32 cellular contexts compared by ENCODE assay signal in the genomic region with DNA sequence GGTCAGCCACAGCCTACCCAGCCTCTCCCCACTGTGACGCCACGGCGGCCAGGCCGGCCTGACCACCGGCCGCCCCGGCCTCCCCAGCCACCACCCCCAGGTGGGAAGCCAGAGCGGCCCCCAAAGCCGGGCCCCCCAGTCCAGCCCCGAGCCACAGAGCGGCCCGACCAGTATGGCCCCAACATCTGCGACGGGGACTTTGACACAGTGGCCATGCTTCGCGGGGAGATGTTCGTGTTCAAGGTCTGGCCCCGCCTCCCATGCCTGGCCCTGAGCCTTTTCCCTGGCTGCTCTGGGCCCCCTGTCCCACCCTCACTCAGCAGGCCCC.
"Had no signal": no experiment of that assay in that cellular context is flagged by ENCODE, and none has a peak within 500 bp of the region (broad histone marks: within the 10 kb centered on the region; RNA-seq: fewer than 3 reads in every experiment).

No MANE protein-coding gene starts in this region.

- H3K27me3 Mint-ChIP-seq: activated CD4-positive, alpha-beta T cell treated with anti-CD3 and anti-CD28 coated beads, Interleukin-2, amount 10 ng/mL, durations not matched to agents 24 days and 14 days; activated CD8-positive, alpha-beta T cell treated with anti-CD3 and anti-CD28 coated beads for 36 hours; activated naive CD8-positive, alpha-beta T cell treated with anti-CD3 and anti-CD28 coated beads, Interleukin-2, amount 10 ng/mL, durations not matched to agents 7 days and 5 days; activated T-helper 17 cell treated with anti-CD3 and anti-CD28 coated beads, Interleukin-2, amount 50 U/mL, for 72 hours had no signal

- H3K4me3 ChIP-seq: ascending aorta, Peyer's patch had no signal

- H3K27ac Mint-ChIP-seq: activated CD4-positive, alpha-beta T cell treated with anti-CD3 and anti-CD28 coated beads, Interleukin-2, amount 10 ng/mL, durations not matched to agents 24 days and 14 days; activated CD8-positive, alpha-beta T cell treated with anti-CD3 and anti-CD28 coated beads for 36 hours; activated naive CD8-positive, alpha-beta T cell treated with anti-CD3 and anti-CD28 coated beads, Interleukin-2, amount 10 ng/mL, durations not matched to agents 7 days and 5 days; activated T-cell treated with anti-CD3 and anti-CD28 coated beads, Interleukin-2, amount 50 U/mL, for 72 hours; activated T-helper 17 cell treated with anti-CD3 and anti-CD28 coated beads, Interleukin-2, amount 50 U/mL, for 72 hours; T-helper 1 cell treated with Interleukin-12 subunit alpha and Interleukin-12 subunit beta and Interleukin-4 antibody, amounts not matched to agents 30 μg/mL and 1 μg/mL, for 36 hours; T-helper 2 cell treated with Interferon-gamma antibody and Interleukin-4, amounts not matched to agents 5 μg/mL and 100 μg/mL, for 36 hours had no signal

- H3K9ac ChIP-seq: KMS-11 had no signal

- H3K4me1 Mint-ChIP-seq: activated CD4-positive, alpha-beta T cell treated with anti-CD3 and anti-CD28 coated beads, Interleukin-2, amount 10 ng/mL, durations not matched to agents 24 days and 14 days; activated naive CD8-positive, alpha-beta T cell treated with anti-CD3 and anti-CD28 coated beads, Interleukin-2, amount 10 ng/mL, durations not matched to agents 7 days and 5 days; activated T-helper 17 cell treated with anti-CD3 and anti-CD28 coated beads, Interleukin-2, amount 50 U/mL, for 72 hours had no signal

- H3K9me3 ChIP-seq: ascending aorta, Peyer's patch had no signal

- ATAC-seq: activated CD8-positive, alpha-beta T cell treated with anti-CD3 and anti-CD28 coated beads for 36 hours; activated T-cell treated with anti-CD3 and anti-CD28 coated beads, Interleukin-2, amount 50 U/mL, for 72 hours; activated T-helper 17 cell treated with anti-CD3 and anti-CD28 coated beads, Interleukin-2, amount 50 U/mL, for 72 hours; PC-3; Right ventricle myocardium inferior had no signal

- H3K4me3 Mint-ChIP-seq: activated CD4-positive, alpha-beta T cell treated with anti-CD3 and anti-CD28 coated beads, Interleukin-2, amount 10 ng/mL, durations not matched to agents 24 days and 14 days; activated CD8-positive, alpha-beta T cell treated with anti-CD3 and anti-CD28 coated beads for 36 hours; activated naive CD8-positive, alpha-beta T cell treated with anti-CD3 and anti-CD28 coated beads, Interleukin-2, amount 10 ng/mL, durations not matched to agents 7 days and 5 days; activated T-cell treated with anti-CD3 and anti-CD28 coated beads, Interleukin-2, amount 50 U/mL, for 72 hours; activated T-helper 17 cell treated with anti-CD3 and anti-CD28 coated beads, Interleukin-2, amount 50 U/mL, for 72 hours; T-helper 1 cell treated with Interleukin-12 subunit alpha and Interleukin-12 subunit beta and Interleukin-4 antibody, amounts not matched to agents 30 μg/mL and 1 μg/mL, for 36 hours; T-helper 2 cell treated with Interferon-gamma antibody and Interleukin-4, amounts not matched to agents 5 μg/mL and 100 μg/mL, for 36 hours had no signal

- H3K4me1 ChIP-seq: ascending aorta had no signal

- H3K4me2 ChIP-seq: KMS-11 had no signal

- H3K36me3 ChIP-seq: ascending aorta had no signal

- H3K9me3 Mint-ChIP-seq: activated CD4-positive, alpha-beta T cell treated with anti-CD3 and anti-CD28 coated beads, Interleukin-2, amount 10 ng/mL, durations not matched to agents 24 days and 14 days; activated CD8-positive, alpha-beta T cell treated with anti-CD3 and anti-CD28 coated beads for 36 hours; activated naive CD8-positive, alpha-beta T cell treated with anti-CD3 and anti-CD28 coated beads, Interleukin-2, amount 10 ng/mL, durations not matched to agents 7 days and 5 days; activated T-cell treated with anti-CD3 and anti-CD28 coated beads, Interleukin-2, amount 50 U/mL, for 72 hours; activated T-helper 17 cell treated with anti-CD3 and anti-CD28 coated beads, Interleukin-2, amount 50 U/mL, for 72 hours; T-helper 1 cell treated with Interleukin-12 subunit alpha and Interleukin-12 subunit beta and Interleukin-4 antibody, amounts not matched to agents 30 μg/mL and 1 μg/mL, for 36 hours; T-helper 2 cell treated with Interferon-gamma antibody and Interleukin-4, amounts not matched to agents 5 μg/mL and 100 μg/mL, for 36 hours had no signal

- H3K27me3 ChIP-seq: ascending aorta, Peyer's patch had no signal

- FAIRE-seq: TTC549 had no signal

- H3K27ac ChIP-seq: ascending aorta, KMS-11, Peyer's patch had no signal

- DNase-seq: activated CD4-positive, alpha-beta T cell treated with anti-CD3 and anti-CD28 coated beads, Interleukin-2, amount 10 ng/mL, durations not matched to agents 24 days and 14 days; activated CD4-positive, alpha-beta T cell treated with anti-CD3 and anti-CD28 coated beads, Interleukin-2, amount 50 U/mL, for 4 hours; activated CD8-positive, alpha-beta T cell treated with anti-CD3 and anti-CD28 coated beads for 36 hours; activated effector memory CD4-positive, alpha-beta T cell treated with anti-CD3 and anti-CD28 coated beads, Interleukin-2, amount 50 U/mL, for 16 hours; activated naive CD4-positive, alpha-beta T cell; activated naive CD4-positive, alpha-beta T cell treated with anti-CD3 and anti-CD28 coated beads, Interleukin-2, amount 50 U/mL, for 16 hours; activated naive CD8-positive, alpha-beta T cell treated with anti-CD3 and anti-CD28 coated beads, Interleukin-2, amount 10 ng/mL, durations not matched to agents 7 days and 5 days; activated T-cell treated with anti-CD3 and anti-CD28 coated beads, Interleukin-2, amount 50 U/mL, for 1 hour; activated T-cell treated with anti-CD3 and anti-CD28 coated beads, Interleukin-2, amount 50 U/mL, for 72 hours; amygdala; MM.1S; NCI-H1092; NCI-H1436 treated with DMSO at 0.1 percent for 48 hours; NCI-H1694 treated with DMSO at 0.1 percent for 48 hours; NCI-H2029 treated with DMSO at 0.1 percent for 48 hours; NCI-H2107; NCI-H2171; NCI-H510A; NCI-H526; NCI-H748 treated with DMSO at 0.1 percent for 48 hours; NK-92 treated with Interleukin-12 subunit alpha and Interleukin-12 subunit beta, amount 100 ng/mL, for 24 hours; PC-3; Peyer's patch; RPMI8226; SIG-M5 had no signal
